Comparison of ENCODE assay signal across 1 cellular context in genomic region chr17:67647482-67647881, GRCh38.
TF ChIP-seq lines count a peak whose summit lies in the region.

No MANE protein-coding gene starts in this region.

TF ChIP-seq in GM12878, 131 proteins besides CTCF, POLR2A, EP300 and RAD21 (continued from another document):
- TF ChIP-seq ZBTB11 (CRISPR knock-in tag; IDR thresholded peaks at IDR 0.05) (no peak), CREB1 (IDR thresholded peaks at IDR 0.05; ENCODE audit: low read depth) (no peak), PAX8 (IDR thresholded peaks at IDR 0.05) (no peak), CREM (IDR thresholded peaks at IDR 0.05; ENCODE audit: low read depth) (peak; percentile 38; the same call in 1 of the 2 replicates), TCF12 (IDR thresholded peaks at IDR 0.05; ENCODE audit: low read depth, low read length) (peak; percentile 84), ZNF384 (IDR thresholded peaks at IDR 0.05; ENCODE audit: borderline replicate concordance, low read depth, low read length) (peak; percentile 89), TARDBP (IDR thresholded peaks at IDR 0.05; ENCODE audit: borderline replicate concordance) (no peak), CBFB (IDR thresholded peaks at IDR 0.05; ENCODE audit: low read depth) (0 out of 2 replicates have a peak, but pooled peaks have one; percentile 25), HDGF (IDR thresholded peaks at IDR 0.05) (no peak), JUND (IDR thresholded peaks at IDR 0.05; ENCODE audit: low read depth, low read length) (no peak), NR2C1 (IDR thresholded peaks at IDR 0.05) (no peak), CBX5 (IDR thresholded peaks at IDR 0.05; ENCODE audit: low read depth) (0 out of 2 replicates have a peak, but pooled peaks have one; percentile 49), RELB (IDR thresholded peaks at IDR 0.05; ENCODE audit: low read depth) (peak; percentile 23; the same call in 1 of the 2 replicates), CHD2 (IDR thresholded peaks at IDR 0.05; ENCODE audit: borderline replicate concordance, low read depth, low read length) (peak; percentile 63; the same call in 1 of the 2 replicates), ELK1 (IDR thresholded peaks at IDR 0.05; ENCODE audit: low read depth, low read length) (no peak), TBL1XR1 (IDR thresholded peaks at IDR 0.05; ENCODE audit: low read depth, low read length) (no peak), MLLT1 (IDR thresholded peaks at IDR 0.05) (peak; percentile 12; the same call in 1 of the 2 replicates), NFIC (IDR thresholded peaks at IDR 0.05; ENCODE audit: low read depth, low read length) (peak; percentile 91), YY1 (IDR thresholded peaks at IDR 0.05; ENCODE audit: low read depth, low read length) (peak; percentile 30; the same call in 1 of the 2 replicates), RBBP5 (conservative IDR thresholded peaks at IDR 0.05) (no peak), RUNX3 (IDR thresholded peaks at IDR 0.05; ENCODE audit: low read length) (peak; percentile 72; the same call in 1 of the 2 replicates), BRCA1 (IDR thresholded peaks at IDR 0.05; ENCODE audit: low read depth, low read length) (no peak), BMI1 (IDR thresholded peaks at IDR 0.05; ENCODE audit: borderline replicate concordance) (no peak), SREBF2 (IDR thresholded peaks at IDR 0.05; ENCODE audit: low read length) (no peak), SRF (IDR thresholded peaks at IDR 0.05; ENCODE audit: low read depth in 2 of 2, low read length in 2 of 2) (no peak), YBX1 (IDR thresholded peaks at IDR 0.05) (no peak), ZNF592 (IDR thresholded peaks at IDR 0.05) (no peak), REST (IDR thresholded peaks at IDR 0.05; ENCODE audit: low read depth, low read length) (no peak), IKZF2 (IDR thresholded peaks at IDR 0.05) (peak in 1 of 2 experiments; percentile 20; a peak in 2 of 4 replicates), ZSCAN29 (IDR thresholded peaks at IDR 0.05) (no peak), CBX3 (IDR thresholded peaks at IDR 0.05; ENCODE audit: borderline replicate concordance, low read depth) (no peak), SP1 (IDR thresholded peaks at IDR 0.05; ENCODE audit: low read depth, low read length) (peak; percentile 13), BCLAF1 (IDR thresholded peaks at IDR 0.05) (no peak), RAD51 (IDR thresholded peaks at IDR 0.05) (no peak)
